15 cellular contexts compared by ENCODE assay signal in the genomic region with DNA sequence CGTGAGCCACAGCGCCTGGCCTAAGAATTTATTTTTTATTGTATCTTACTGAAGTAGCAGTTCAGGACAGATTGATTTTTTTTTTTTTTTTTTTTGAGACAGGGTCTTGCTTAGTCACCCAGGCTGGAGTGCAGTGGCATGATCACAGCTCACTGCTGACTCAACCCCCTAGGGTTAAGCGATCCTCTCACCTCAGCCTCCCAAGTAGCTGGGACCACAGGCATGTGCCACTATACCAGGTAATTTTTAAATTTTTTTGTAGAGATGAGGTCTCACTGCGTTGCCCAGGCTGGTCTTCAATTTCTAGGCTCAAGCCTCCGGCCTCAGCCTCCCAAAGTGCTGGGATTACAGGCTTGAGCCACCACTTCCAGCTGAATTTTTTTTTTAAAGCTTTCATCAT.
A peak's percentile ranks its signal among the peaks of the same experiment; 100 is the strongest.
DNase-seq lines count a peak whose midpoint lies in the region; ATAC-seq, FAIRE-seq and TF ChIP-seq lines count a peak whose summit lies in the region.
"Had no signal": no experiment of that assay in that cellular context is flagged by ENCODE, and none has a peak within 500 bp of the region (broad histone marks: within the 10 kb centered on the region; RNA-seq: fewer than 3 reads in every experiment).

No MANE protein-coding gene starts in this region.

- H2AFZ ChIP-seq in K562 (ENCODE audit: low read depth, low read length): no peak overlapping the region

- H3K9me1 ChIP-seq in K562 (ENCODE audit: control insufficient read depth, insufficient read depth, low read length): no peaks in the 10 kb centered on the region

- no peak for TF ChIP-seq RAD21 in K562 (CRISPR knock-in tag; conservative IDR thresholded peaks at IDR 0.05 in 1 of 2, IDR thresholded peaks at IDR 0.05 in 1 of 2)

- TF ChIP-seq CTCF in heart right ventricle (IDR thresholded peaks at IDR 0.05): no peak
- TF ChIP-seq CTCF in K562 (IDR thresholded peaks at IDR 0.05 in 2 of 3, conservative IDR thresholded peaks at IDR 0.05 in 1 of 3; ENCODE audit: insufficient read depth in 2 of 3, low read depth in 1 of 3, low read length in 3 of 3): no peak
- no peak for TF ChIP-seq CTCF in esophagus squamous epithelium (IDR thresholded peaks at IDR 0.05)

- no peak overlapping the region for H3K27ac ChIP-seq in heart right ventricle
- no peak overlapping the region for H3K27ac ChIP-seq in K562 (ENCODE audit: extremely low read depth, low read depth, low read length)
- H3K27ac ChIP-seq in esophagus squamous epithelium: no peak overlapping the region
- H3K27ac ChIP-seq: heart left ventricle, ovary, SJCRH30 had no signal

- ATAC-seq in heart right ventricle (no peak), K562 (peak; percentile 71)
- ATAC-seq in stimulated activated naive CD8-positive, alpha-beta T cell treated with anti-CD3 and anti-CD28 coated beads, Interleukin-15, Interleukin-2, amounts not matched to agents 100 U/mL and 50 U/mL, for 24 hours: peak; percentile 57
- ATAC-seq: heart left ventricle had no signal

- H3K9me3 ChIP-seq in heart right ventricle (no peaks in the 10 kb centered on the region), K562 (replicated peaks; ENCODE audit: control insufficient read depth, insufficient read depth, low read depth, low read length) (no peaks in the 10 kb centered on the region), esophagus squamous epithelium (no peaks in the 10 kb centered on the region)
- H3K9me3 ChIP-seq: heart left ventricle, ovary, SJCRH30 had no signal

- WGBS in heart right ventricle, 2 donors: 98 to 99% methylated on average over 5 of the region's 5 CpGs
- WGBS in K562 (ENCODE audit: insufficient coverage, low coverage, missing lambda C conversion rate): 64% methylated on average over 5 of the region's 5 CpGs
- 70 to 100% methylated on average over 5 of the region's 5 CpGs for WGBS in esophagus squamous epithelium, 2 donors

- no peaks in the 10 kb centered on the region for H4K20me1 ChIP-seq in K562 (replicated peaks; ENCODE audit: control insufficient read depth, insufficient read depth, low read length)

- in situ Hi-C loops in K562 (cut with MboI): no loop called here

- peaks cover 0 to 15% (median 11%) of the 10 kb centered on the region in 9 donors for H3K4me1 ChIP-seq in heart right ventricle
- peaks cover 6 to 8% of the 10 kb centered on the region in 2 experiments; a peak in 3 of 5 replicates for H3K4me1 ChIP-seq in K562 (replicated peaks in 1 of 2; ENCODE audit: control insufficient read depth in 2 of 2, insufficient read depth in 2 of 2, low read length in 2 of 2)
- H3K4me1 ChIP-seq in esophagus squamous epithelium: peaks cover 0 to 4% (median 0%) of the 10 kb centered on the region in 3 donors

- CTCF ChIA-PET in K562 (lab: Yijun Ruan, JAX; ENCODE audit: low intra/inter-chr PET ratio): no interaction called here

- no peak overlapping the region for H3K4me3 ChIP-seq in heart right ventricle
- no peak overlapping the region for H3K4me3 ChIP-seq in K562
- no peak overlapping the region for H3K4me3 ChIP-seq in esophagus squamous epithelium
- H3K4me3 ChIP-seq: heart left ventricle, ovary, SJCRH30 had no signal

- no peak overlapping the region for H3K9ac ChIP-seq in K562 (ENCODE audit: insufficient read depth in 1 of 2, low read depth in 2 of 2, low read length in 2 of 2)

- H3K27me3 ChIP-seq in heart right ventricle (no peaks in the 10 kb centered on the region), K562 (ENCODE audit: control insufficient read depth in 2 of 2, insufficient read depth in 2 of 2, low read length in 2 of 2) (no peaks in the 10 kb centered on the region), esophagus squamous epithelium (no peaks in the 10 kb centered on the region)
- H3K27me3 ChIP-seq: heart left ventricle, ovary, SJCRH30 had no signal

- H3K4me2 ChIP-seq in K562 (ENCODE audit: insufficient read depth, low read length): no peak overlapping the region

- POLR2A ChIA-PET in K562 (lab: Yijun Ruan, JAX): interaction anchor here (1.0 kb wide), 1 partner anchor 10 kb away, joined by 3 read pairs; no protein-coding TSS in a partner anchor

- H3K36me3 ChIP-seq in heart right ventricle (peaks cover 0 to 20% (median 0%) of the 10 kb centered on the region in 9 donors), K562 (ENCODE audit: control insufficient read depth, insufficient read depth, low read length) (no peaks in the 10 kb centered on the region), esophagus squamous epithelium (no peaks in the 10 kb centered on the region)
- H3K36me3 ChIP-seq: ovary, SJCRH30 had no signal

- DNase-seq in cardiac septum (ENCODE audit: low spot score) (peak; percentile 35), heart right ventricle (no peak), NCI-H460 (ENCODE audit: extremely low read depth, low read depth) (peak; percentile 11), K562 (ENCODE audit: extremely low read depth in 1 of 4, low spot score in 3 of 4) (peak in 1 of 4 experiments; percentile 50), erythroblast (lab: John Stamatoyannopoulos, UW) (no peak), esophagus squamous epithelium (lab: John Stamatoyannopoulos, UW) (no peak), NCI-H2029 treated with DMSO at 0.1 percent for 48 hours (lab: John Stamatoyannopoulos, UW) (no peak)
- DNase-seq in stimulated activated naive CD8-positive, alpha-beta T cell treated with anti-CD3 and anti-CD28 coated beads, Interleukin-15, Interleukin-2, amounts not matched to agents 100 U/mL and 50 U/mL, for 24 hours: no peak
- DNase-seq: cerebellar nuclear complex; DMS 273 treated with DMSO at 0.1 percent for 48 hours; heart left ventricle; SJCRH30; stimulated activated naive CD4-positive, alpha-beta T cell had no signal

- intact Hi-C loops in cardiac septum (cut with DNase I): no loop called here
- intact Hi-C loops in heart right ventricle (cut with DNase I): no loop called here
- intact Hi-C loops in K562 (cut with micrococcal nuclease): loop anchor here (10.0 kb wide), 1 partner anchor 61 kb away; no protein-coding TSS in a partner anchor
- intact Hi-C loops in esophagus squamous epithelium (cut with DNase I): no loop called here

- peak; percentile 68 for FAIRE-seq in K562 (lab: Jason Lieb, UNC)
- FAIRE-seq: endometrium had no signal

- TF ChIP-seq POLR2A in K562 (conservative IDR thresholded peaks at IDR 0.05) (no peak), erythroblast (IDR thresholded peaks at IDR 0.05; ENCODE audit: low read length) (no peak), esophagus squamous epithelium (IDR thresholded peaks at IDR 0.05) (no peak)

- BruUV-seq in K562 (replicated peaks; lab: Mats Ljungman, UMichigan): no TSS peak

- TF ChIP-seq EP300 in K562 (IDR thresholded peaks at IDR 0.05; ENCODE audit: low read length): peak; percentile 24; the same call in 1 of the 2 replicates

- H3K79me2 ChIP-seq in K562 (ENCODE audit: control insufficient read depth, insufficient read depth, low read length): no peaks in the 10 kb centered on the region

TF ChIP-seq in K562, 482 proteins besides CTCF, POLR2A, EP300 and RAD21 (continues in another document):
- TF ChIP-seq JUND (IDR thresholded peaks at IDR 0.05; ENCODE audit: borderline replicate concordance, low read depth, low read length) (peak; percentile 52; the same call in 1 of the 2 replicates), JUND (tag; IDR thresholded peaks at IDR 0.05; ENCODE audit: borderline replicate concordance, low read depth, low read length) (no peak; the same call in 2 of the 3 replicates), ZNF316 (IDR thresholded peaks at IDR 0.05) (peak; percentile 78), C11orf30 (IDR thresholded peaks at IDR 0.05; ENCODE audit: low read depth) (peak; percentile 77), BHLHE40 (IDR thresholded peaks at IDR 0.05; ENCODE audit: low read length) (0 out of 2 replicates have a peak, but pooled peaks have one; percentile 12)

Comparison
In these comparisons a context has a peak if more than half of its experiments do, and no peak if none do; other contexts are left out.
1. DNase-seq: peak in cardiac septum (single experiment) and NCI-H460 (single experiment); none in heart right ventricle (0 of 2), stimulated activated naive CD8-positive, alpha-beta T cell treated with anti-CD3 and anti-CD28 coated beads, Interleukin-15, Interleukin-2, amounts not matched to agents 100 U/mL and 50 U/mL, for 24 hours (single experiment), erythroblast (0 of 2), esophagus squamous epithelium (single experiment) and NCI-H2029 treated with DMSO at 0.1 percent for 48 hours (single experiment).
2. ATAC-seq: peak in K562 (single experiment) and stimulated activated naive CD8-positive, alpha-beta T cell treated with anti-CD3 and anti-CD28 coated beads, Interleukin-15, Interleukin-2, amounts not matched to agents 100 U/mL and 50 U/mL, for 24 hours (single experiment); none in heart right ventricle (0 of 8).